ENCODE assay signal across 8 cellular contexts in genomic region chr10:28678687-28679457, GRCh38. TPM values are rescaled to one million over a fixed set of nuclear protein-coding genes. Genes with fewer than 3 reads are reported as not detected.
A peak's percentile ranks its signal among the peaks of the same experiment; 100 is the strongest.
DNase-seq lines count a peak whose midpoint lies in the region; ATAC-seq, FAIRE-seq and TF ChIP-seq lines count a peak whose summit lies in the region.

No MANE protein-coding gene starts in this region.

- peaks cover 23% of the 10 kb centered on the region for H3K4me1 ChIP-seq in CD8-positive, alpha-beta memory T cell (ENCODE audit: insufficient read depth, low read length)
- H3K4me1 ChIP-seq in GM12878 (ENCODE audit: control insufficient read depth, insufficient read depth, low read length) = no peaks in the 10 kb centered on the region; the same call in 1 of the 2 replicates
- peaks cover 11 to 39% of the 10 kb centered on the region in 2 donors for H3K4me1 ChIP-seq in left lung
- peaks cover 20 to 45% (median 23%) of the 10 kb centered on the region in 4 donors for H3K4me1 ChIP-seq in upper lobe of left lung

- DNase-seq in CD8-positive, alpha-beta memory T cell = peak in 1 of 5 donors; percentile 1
- DNase-seq in NCI-H1417 treated with DMSO at 0.1 percent for 48 hours (lab: John Stamatoyannopoulos, UW) (peak; percentile 53), GM12878 (ENCODE audit: low read depth, low spot score) (no peak), left lung (no peak), upper lobe of left lung (no peak), hippocampal formation (lab: John Stamatoyannopoulos, UW) (no peak), GM13976 (ENCODE audit: low spot score) (no peak)

- no peak overlapping the region for H3K9ac ChIP-seq in GM12878 (ENCODE audit: control insufficient read depth, insufficient read depth, low read length)

- H3K27me3 ChIP-seq in CD8-positive, alpha-beta memory T cell (ENCODE audit: insufficient read depth, low read length, poor library complexity, severe bottlenecking) = peaks cover 37% of the 10 kb centered on the region
- H3K27me3 ChIP-seq in GM12878 (replicated peaks in 1 of 2; ENCODE audit: control insufficient read depth in 2 of 2, insufficient read depth in 2 of 2, low read length in 1 of 2) (peaks cover 15 to 30% of the 10 kb centered on the region in 2 experiments), left lung (peaks cover 12 to 66% of the 10 kb centered on the region in 2 donors), upper lobe of left lung (peaks cover 0 to 7% (median 2%) of the 10 kb centered on the region in 4 donors)

- H3K4me3 Mint-ChIP-seq in CD8-positive, alpha-beta memory T cell = peak overlapping the region; percentile 60 to 93 (median 83)

- peaks cover 0 to 2% (median 0%) of the 10 kb centered on the region in 5 donors for H3K9me3 Mint-ChIP-seq in CD8-positive, alpha-beta memory T cell

- H2AFZ ChIP-seq in GM12878 (ENCODE audit: control insufficient read depth, low read depth, low read length) = no peak overlapping the region

- POLR2A ChIA-PET in CD8-positive, alpha-beta memory T cell (lab: Charles Lee) = no interaction called here
- POLR2A ChIA-PET in GM12878 (lab: Charles Lee) = no interaction called here

- RAD21 ChIA-PET in GM12878 (lab: Charles Lee; ENCODE audit: unreplicated experiment) = no interaction called here

- H3K9me3 ChIP-seq in CD8-positive, alpha-beta memory T cell (ENCODE audit: low read length) = no peaks in the 10 kb centered on the region
- no peaks in the 10 kb centered on the region for H3K9me3 ChIP-seq in GM12878 (replicated peaks; ENCODE audit: control insufficient read depth, insufficient read depth, low read length)
- no peaks in the 10 kb centered on the region for H3K9me3 ChIP-seq in left lung
- H3K9me3 ChIP-seq in upper lobe of left lung = no peaks in the 10 kb centered on the region

- no peak for TF ChIP-seq EP300 in GM12878 (IDR thresholded peaks at IDR 0.05; ENCODE audit: borderline replicate concordance in 1 of 2, control insufficient read depth in 1 of 2, low read depth in 2 of 2, low read length in 2 of 2)
- no peak for TF ChIP-seq EP300 in upper lobe of left lung (IDR thresholded peaks at IDR 0.05)

- H3K27ac Mint-ChIP-seq in CD8-positive, alpha-beta memory T cell = peak overlapping the region in 3 of 8 donors; percentile 52 to 77 (median 74)

- no TSS peak for BruUV-seq in GM12878 (replicated peaks; lab: Mats Ljungman, UMichigan)

- H4K20me1 ChIP-seq in GM12878 (ENCODE audit: control insufficient read depth, insufficient read depth) = no peaks in the 10 kb centered on the region; the same call in 1 of the 2 replicates

- ATAC-seq in GM12878 (no peak), left lung (peak; percentile 3), upper lobe of left lung (ENCODE audit: low FRiP score in 2 of 2) (no peak), GM18868 (IDR thresholded peaks at IDR 0.05; ENCODE audit: unreplicated experiment) (no peak)

- H3K27ac ChIP-seq in CD8-positive, alpha-beta memory T cell (ENCODE audit: low read depth, low read length) = no peak overlapping the region
- H3K27ac ChIP-seq in GM12878 (ENCODE audit: control insufficient read depth, insufficient read depth) (no peak overlapping the region), left lung (peak overlapping the region in 1 of 2 donors; percentile 74), upper lobe of left lung (peak overlapping the region; percentile 5 to 87 (median 72))

- H3K36me3 Mint-ChIP-seq in CD8-positive, alpha-beta memory T cell = peaks cover 0 to 2% (median 0%) of the 10 kb centered on the region in 3 donors

- H3K4me3 ChIP-seq in CD8-positive, alpha-beta memory T cell (ENCODE audit: low read length) = peak overlapping the region; percentile 58
- H3K4me3 ChIP-seq in GM12878 = no peak overlapping the region
- peak overlapping the region; percentile 65 to 72 for H3K4me3 ChIP-seq in left lung
- H3K4me3 ChIP-seq in upper lobe of left lung = peak overlapping the region; percentile 18 to 85 (median 80)

- no peak overlapping the region for H3K4me2 ChIP-seq in GM12878 (ENCODE audit: control insufficient read depth, insufficient read depth)

- TF ChIP-seq POLR2A in GM12878 (IDR thresholded peaks at IDR 0.05; ENCODE audit: low read depth, low read length) (no peak), upper lobe of left lung (IDR thresholded peaks at IDR 0.05) (no peak)

- SMC1A ChIA-PET in GM12878 (lab: Charles Lee; ENCODE audit: uncharacterized antibody, unreplicated experiment) = interaction anchor here (0.6 to 0.9 kb wide), 2 partner anchors 38 to 572 kb away, joined by 3 read pairs; no protein-coding TSS in a partner anchor

- no peak for FAIRE-seq in GM12878 (lab: Jason Lieb, UNC)

- H3K4me1 Mint-ChIP-seq in CD8-positive, alpha-beta memory T cell = peaks cover 25 to 36% (median 36%) of the 10 kb centered on the region in 3 donors

- WGBS in GM12878 (ENCODE audit: insufficient coverage, insufficient replicate concordance, low lambda C conversion rate, missing lambda C conversion rate) = 21% methylated on average over 10 of the region's 12 CpGs
- WGBS in upper lobe of left lung, 2 donors = 10 to 15% methylated on average over 12 of the region's 12 CpGs

- TF ChIP-seq CTCF in GM12878 (IDR thresholded peaks at IDR 0.05 in 2 of 3, conservative IDR thresholded peaks at IDR 0.05 in 1 of 3; ENCODE audit: control insufficient read depth in 2 of 3, extremely low read depth in 1 of 3, insufficient read depth in 1 of 3, low read depth in 3 of 3, low read length in 3 of 3) = no peak
- no peak for TF ChIP-seq CTCF in left lung (IDR thresholded peaks at IDR 0.05)
- TF ChIP-seq CTCF in upper lobe of left lung (IDR thresholded peaks at IDR 0.05) = no peak
- TF ChIP-seq CTCF in GM13976 (IDR thresholded peaks at IDR 0.05; ENCODE audit: borderline replicate concordance, control extremely low read depth, extremely low read depth, insufficient read depth, missing control alignments) = no peak

- CTCF ChIA-PET in CD8-positive, alpha-beta memory T cell (lab: Charles Lee) = no interaction called here
- CTCF ChIA-PET in GM12878 (lab: Yijun Ruan, JAX) = no interaction called here

- H3K79me2 ChIP-seq in GM12878 (ENCODE audit: control insufficient read depth, insufficient read depth, low read length) = no peaks in the 10 kb centered on the region

- H3K27me3 Mint-ChIP-seq in CD8-positive, alpha-beta memory T cell = peaks cover 43 to 72% of the 10 kb centered on the region in 2 donors

- no peak for TF ChIP-seq RAD21 in GM12878 (IDR thresholded peaks at IDR 0.05; ENCODE audit: insufficient read depth, low read depth, low read length)

- no peaks in the 10 kb centered on the region for H3K36me3 ChIP-seq in CD8-positive, alpha-beta memory T cell (ENCODE audit: insufficient read depth, low read length)
- H3K36me3 ChIP-seq in GM12878 (ENCODE audit: control insufficient read depth in 2 of 2, insufficient read depth in 2 of 2, low read length in 1 of 2) (no peaks in the 10 kb centered on the region), left lung (no peaks in the 10 kb centered on the region), upper lobe of left lung (no peaks in the 10 kb centered on the region)

- in situ Hi-C loops in GM12878 (cut with MboI) (no loop called here), GM13976 (cut with MboI; ENCODE audit: low sequenced_read_pairs, unreplicated experiment) (no loop called here)

- intact Hi-C loops in GM12878 (cut with micrococcal nuclease; ENCODE audit: unreplicated experiment) = loop anchor here (5.0 kb wide), 1 partner anchor 313 kb away; no protein-coding TSS in a partner anchor
- intact Hi-C loops in left lung (cut with DNase I) = no loop called here

TF ChIP-seq in GM12878, 131 proteins besides CTCF, POLR2A, EP300 and RAD21:
- TF ChIP-seq IKZF1 (conservative IDR thresholded peaks at IDR 0.05) = no peak
- TF ChIP-seq EZH2 (IDR thresholded peaks at IDR 0.05; ENCODE audit: borderline replicate concordance, control insufficient read depth, low read depth, low read length) = peak; percentile 57; the same call in 1 of the 2 replicates

RNA-seq across cellular contexts. Expression of gene BAMBI, which starts 1.6 kb away (rescaled TPM):
- total RNA-seq in CD8-positive, alpha-beta memory T cell = 1 to 10 TPM; 1.4 to 1.7 TPM
- 0.56 TPM for polyA plus RNA-seq in CD8-positive, alpha-beta memory T cell
- total RNA-seq in GM12878 (2013; cell fraction: nucleolus; rRNA removed) = not detected in 2 replicates
- total RNA-seq in GM12878 (2014; rRNA removed) (not detected in 2 replicates), GM12878 (2014; rRNA removed; fragmentation: Illumina TruSeq; extraction: Trizol) (not detected in 2 replicates), GM12878 (2021) (0.13 and 0.18 TPM in 2 replicates), left lung (10 to 100 TPM in 1 of 2 donors, 1 to 10 TPM in 1; 7.5 to 24.7 TPM), upper lobe of left lung (10 to 100 TPM in 3 of 6 donors, 1 to 10 TPM in 3; 2.8 to 14.3 (median 8.8) TPM)
- polyA plus RNA-seq in GM12878 (2011; ENCODE audit: low read depth) = 0.17 TPM
- polyA plus RNA-seq in GM12878 (2011; rRNA removed) (0.10 and 0.12 TPM in 2 replicates), GM12878 (2014; fragmentation: Illumina TruSeq; extraction: Trizol) (0.03 TPM in 1 of 2 replicates, not detected in the other), GM12878 (2014; fragmentation: Nextera tagmentation; extraction: Ambion mirVana) (not detected), GM12878 (2014; rRNA removed) (0.05 TPM in 1 of 2 replicates, not detected in the other), GM12878 (2016; fragmentation: Nextera tagmentation; extraction: Ambion mirVana) (under 1 TPM in 1 of 2 experiments, not detected in 1; 0.06 TPM)
- 0.07 and 0.18 TPM in 2 replicates for polyA plus RNA-seq in GM12878 (2011; cell fraction: cytosol; rRNA removed)
- 0.15 and 0.24 TPM in 2 replicates for polyA plus RNA-seq in GM12878 (2011; cell fraction: nucleus; rRNA removed)
- polyA plus RNA-seq in GM12878 (2012) = not detected in 2 replicates
- polyA minus RNA-seq in GM12878 (2011; rRNA and poly(A)+ RNA removed) = 0.21 TPM in 1 of 2 replicates, not detected in the other
- polyA minus RNA-seq in GM12878 (2011; cell fraction: cytosol; rRNA and poly(A)+ RNA removed) = not detected in 2 replicates
- not detected in 2 replicates for polyA minus RNA-seq in GM12878 (2011; cell fraction: nucleus; rRNA and poly(A)+ RNA removed)

Comparison
In these comparisons a context has a peak if more than half of its experiments do, and no peak if none do; other contexts are left out.
1. H3K27ac ChIP-seq: peak in upper lobe of left lung (4 of 4); none in CD8-positive, alpha-beta memory T cell (single experiment) and GM12878 (single experiment).